Comparison of ENCODE assay signal across 8 cellular contexts in the genomic region with DNA sequence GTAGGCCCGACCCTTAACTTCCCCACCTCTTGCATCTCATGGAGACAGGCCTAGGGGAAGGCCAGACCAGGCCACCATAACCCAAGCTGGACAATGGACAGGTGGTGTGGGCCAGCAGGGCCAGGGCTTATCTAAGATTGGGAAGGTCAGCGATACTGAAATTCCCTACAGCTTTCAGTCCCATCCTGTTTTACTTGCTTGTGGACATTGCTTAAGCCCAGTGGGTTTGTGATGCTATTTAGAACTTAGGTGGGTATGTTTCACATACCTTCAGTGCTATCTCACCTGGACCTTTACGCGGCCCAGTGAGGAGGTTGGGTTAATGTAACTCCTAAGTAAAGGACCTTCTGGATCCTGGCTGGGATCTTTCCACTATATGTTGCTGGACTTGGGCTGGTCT. TPM values are rescaled to one million over a fixed set of nuclear protein-coding genes. Genes with fewer than 3 reads are reported as not detected.
DNase-seq lines count a peak whose midpoint lies in the region; ATAC-seq and TF ChIP-seq lines count a peak whose summit lies in the region.

No MANE protein-coding gene starts in this region.

- H3K27me3 Mint-ChIP-seq in H9 (ENCODE audit: low read depth), result no peaks in the 10 kb centered on the region
- peaks cover 14% of the 10 kb centered on the region for H3K27me3 Mint-ChIP-seq in activated CD4-positive, alpha-beta memory T cell treated with anti-CD3 and anti-CD28 coated beads for 36 hours

- no peak overlapping the region for H2BK12ac ChIP-seq in H9 (ENCODE audit: insufficient read length, low read depth, low read length)

- no peak overlapping the region for H2BK15ac ChIP-seq in H9 (ENCODE audit: low read depth, low read length)

- H2AK5ac ChIP-seq in H9 (ENCODE audit: insufficient read length, low read length), result no peak overlapping the region

- no peak overlapping the region for H3K23ac ChIP-seq in H9 (ENCODE audit: insufficient read length, low read depth, low read length)

- TF ChIP-seq CTCF in H9 (conservative IDR thresholded peaks at IDR 0.05) (no peak), omental fat pad (IDR thresholded peaks at IDR 0.05) (no peak)

- H3K14ac ChIP-seq in H9 (ENCODE audit: insufficient read depth, low read length), result no peak overlapping the region; the same call in 1 of the 2 replicates

- ATAC-seq in right cardiac atrium (no peak), omental fat pad (ENCODE audit: low FRiP score) (no peak), HG02885 (IDR thresholded peaks at IDR 0.05; ENCODE audit: poor library complexity, unreplicated experiment) (no peak)

- H3K9me3 Mint-ChIP-seq in H9, result no peaks in the 10 kb centered on the region
- no peaks in the 10 kb centered on the region for H3K9me3 Mint-ChIP-seq in activated CD4-positive, alpha-beta memory T cell treated with anti-CD3 and anti-CD28 coated beads for 36 hours

- H3K4me1 ChIP-seq in H9 (ENCODE audit: insufficient read depth, low read length), result peaks cover 11% of the 10 kb centered on the region; the same call in 1 of the 2 replicates
- peaks cover 18% of the 10 kb centered on the region for H3K4me1 ChIP-seq in right cardiac atrium (ENCODE audit: control insufficient read depth, insufficient read depth, low read length)
- peaks cover 48% of the 10 kb centered on the region for H3K4me1 ChIP-seq in skeletal muscle satellite cell (ENCODE audit: control insufficient read depth, insufficient read depth, low read length)

- H3K27me3 ChIP-seq in H9 (ENCODE audit: insufficient read depth, low read length) (no peaks in the 10 kb centered on the region), right cardiac atrium (ENCODE audit: control insufficient read depth, insufficient read depth) (no peaks in the 10 kb centered on the region), skeletal muscle satellite cell (ENCODE audit: control insufficient read depth, insufficient read depth, low read length) (no peaks in the 10 kb centered on the region)

- H3K56ac ChIP-seq in H9 (ENCODE audit: insufficient read length, low read depth, low read length), result no peak overlapping the region

- peak overlapping the region; percentile 96 for H3K4me2 ChIP-seq in H9 (ENCODE audit: insufficient read depth, insufficient read length, low read length)
- peak overlapping the region; percentile 99 for H3K4me2 ChIP-seq in skeletal muscle satellite cell (ENCODE audit: low read length)

- H2BK5ac ChIP-seq in H9 (ENCODE audit: insufficient read length, low read length), result no peak overlapping the region

- intact Hi-C loops in activated CD4-positive, alpha-beta memory T cell treated with anti-CD3 and anti-CD28 coated beads for 36 hours (cut with micrococcal nuclease), result loop anchor here (5.0 kb wide), 1 partner anchor 38 kb away; a partner anchor contains a TSS
- intact Hi-C loops in right cardiac atrium (cut with DNase I), result no loop called here

- H3K79me1 ChIP-seq in H9 (ENCODE audit: insufficient read depth, low read depth, low read length, poor library complexity, severe bottlenecking), result peaks cover 2% of the 10 kb centered on the region

- CTCF ChIA-PET in activated CD4-positive, alpha-beta memory T cell treated with anti-CD3 and anti-CD28 coated beads for 36 hours (lab: Charles Lee), result interaction anchor here (1.4 to 3.0 kb wide), 4 partner anchors 13 to 252 kb away, joined by 3 to 20 read pairs (median 4); a partner anchor contains a TSS

- no peak overlapping the region for H4K91ac ChIP-seq in H9 (ENCODE audit: insufficient read length, low read depth, low read length)

- no peaks in the 10 kb centered on the region for H4K20me1 ChIP-seq in H9 (ENCODE audit: control insufficient read depth, insufficient read depth, insufficient read length)

- no CpG with 5 or more reads among the region's 4 CpGs for WGBS in H9 (ENCODE audit: extremely low coverage, insufficient read length, low lambda C conversion rate)
- 75% methylated on average over 4 of the region's 4 CpGs for WGBS in right cardiac atrium

- peaks cover 63 to 64% of the 10 kb centered on the region in 2 experiments for H3K4me1 Mint-ChIP-seq in H9
- H3K4me1 Mint-ChIP-seq in activated CD4-positive, alpha-beta memory T cell treated with anti-CD3 and anti-CD28 coated beads for 36 hours (ENCODE audit: low read depth), result peaks cover 21% of the 10 kb centered on the region

- no peak overlapping the region for H3K4ac ChIP-seq in H9 (ENCODE audit: low read depth, low read length)

- H3K4me3 ChIP-seq in right cardiac atrium (ENCODE audit: low read length), result peak overlapping the region; percentile 65
- H3K4me3 ChIP-seq in skeletal muscle satellite cell (ENCODE audit: low read length), result peak overlapping the region; percentile 78

- H3K4me3 Mint-ChIP-seq in H9, result peak overlapping the region; percentile 91 to 93
- H3K4me3 Mint-ChIP-seq in activated CD4-positive, alpha-beta memory T cell treated with anti-CD3 and anti-CD28 coated beads for 36 hours, result peak overlapping the region; percentile 85

- H3K9me3 ChIP-seq in H9 (ENCODE audit: control insufficient read depth, low read depth, low read length), result no peaks in the 10 kb centered on the region
- H3K9me3 ChIP-seq in right cardiac atrium (ENCODE audit: control insufficient read depth, low read length), result no peaks in the 10 kb centered on the region
- no peaks in the 10 kb centered on the region for H3K9me3 ChIP-seq in skeletal muscle satellite cell (replicated peaks; ENCODE audit: low read length)

- peaks cover 16% of the 10 kb centered on the region for H3K23me2 ChIP-seq in H9 (ENCODE audit: insufficient read length, low read depth, low read length, poor library complexity, severe bottlenecking)

- DNase-seq in H9 (no peak), right cardiac atrium (no peak), NCI-H2029 (lab: John Stamatoyannopoulos, UW) (no peak), omental fat pad (ENCODE audit: low spot score) (no peak)
- no peak for DNase-seq in activated CD4-positive, alpha-beta memory T cell treated with anti-CD3 and anti-CD28 coated beads for 36 hours
- no peak for DNase-seq in stimulated activated CD4-positive, alpha-beta T cell treated with anti-CD3 and anti-CD28 coated beads, Interleukin-4, amount 100 ng/mL, for 24 hours

- H3K27ac Mint-ChIP-seq in H9, result peak overlapping the region in 1 of 3 experiments; percentile 99; a peak in 2 of 7 replicates
- no peak overlapping the region for H3K27ac Mint-ChIP-seq in activated CD4-positive, alpha-beta memory T cell treated with anti-CD3 and anti-CD28 coated beads for 36 hours

- H2AFZ ChIP-seq in H9 (ENCODE audit: low read length), result no peak overlapping the region

- H3K36me3 ChIP-seq in skeletal muscle satellite cell (ENCODE audit: insufficient read depth, low read length), result no peaks in the 10 kb centered on the region

- H4K8ac ChIP-seq in H9 (replicated peaks; ENCODE audit: insufficient read length, low read depth, low read length), result no peak overlapping the region

- no peak overlapping the region for H2BK20ac ChIP-seq in H9 (ENCODE audit: low read depth, low read length, poor library complexity, severe bottlenecking)

- POLR2A ChIA-PET in activated CD4-positive, alpha-beta memory T cell treated with anti-CD3 and anti-CD28 coated beads for 36 hours (lab: Charles Lee), result interaction anchor here (1.3 kb wide), 1 partner anchor 15 kb away, joined by 3 read pairs; no protein-coding TSS in a partner anchor

- no peak overlapping the region for H3T11ph ChIP-seq in H9 (ENCODE audit: low read length)

- H3K79me2 ChIP-seq in H9 (ENCODE audit: insufficient read depth, low read length), result peaks cover 38% of the 10 kb centered on the region; the same call in 1 of the 2 replicates

- peaks cover 19 to 32% (median 30%) of the 10 kb centered on the region in 3 experiments; a peak in 6 of 7 replicates for H3K36me3 Mint-ChIP-seq in H9 (ENCODE audit: insufficient read depth in 1 of 3, low read depth in 3 of 3)
- H3K36me3 Mint-ChIP-seq in activated CD4-positive, alpha-beta memory T cell treated with anti-CD3 and anti-CD28 coated beads for 36 hours, result peaks cover 2% of the 10 kb centered on the region

- H2BK120ac ChIP-seq in H9 (ENCODE audit: low read depth, low read length, poor library complexity, severe bottlenecking), result no peak overlapping the region

- H3K9ac ChIP-seq in H9 (ENCODE audit: extremely low read depth, insufficient read length, low read length), result peak overlapping the region; percentile 54
- H3K9ac ChIP-seq in skeletal muscle satellite cell (ENCODE audit: low read depth, low read length), result no peak overlapping the region

- H3K18ac ChIP-seq in H9 (ENCODE audit: insufficient read length, low read depth, low read length), result no peak overlapping the region

- no peak overlapping the region for H4K5ac ChIP-seq in H9 (ENCODE audit: insufficient read length, low read depth, low read length)

- no peak overlapping the region for H3K27ac ChIP-seq in H9 (ENCODE audit: insufficient read length, low read depth, low read length)
- peak overlapping the region; percentile 54 for H3K27ac ChIP-seq in right cardiac atrium (ENCODE audit: low read length)

RNA-seq across cellular contexts. Expression of a gene that starts 1.7 kb away (rescaled TPM):
- total RNA-seq in H9 (2021), result 316 and 322 TPM in 2 replicates
- total RNA-seq in activated CD4-positive, alpha-beta memory T cell treated with anti-CD3 and anti-CD28 coated beads for 36 hours, result 10 to 100 TPM; 58.2 to 60.8 TPM
- 10 to 100 TPM; 16.4 to 38.1 (median 31.1) TPM for total RNA-seq in right cardiac atrium
- 30.6 TPM for polyA plus RNA-seq in right cardiac atrium
- total RNA-seq in skeletal muscle satellite cell (2012; rRNA removed), result 86.9 and 305 TPM in 2 replicates
- total RNA-seq in omental fat pad, result 10 to 100 TPM in 3 of 4 donors, 1 to 10 TPM in 1; 7.8 to 40.1 (median 16.2) TPM

RNA-seq across cellular contexts. Expression of a gene that starts 13.0 kb away (rescaled TPM):
- 125 and 126 TPM in 2 replicates for total RNA-seq in H9 (2021)
- total RNA-seq in activated CD4-positive, alpha-beta memory T cell treated with anti-CD3 and anti-CD28 coated beads for 36 hours, result 10 to 100 TPM; 24.9 to 26.5 TPM
- 10 to 100 TPM; 41.3 to 45.7 (median 43.3) TPM for total RNA-seq in right cardiac atrium
- 27.6 TPM for polyA plus RNA-seq in right cardiac atrium
- 52.4 and 146 TPM in 2 replicates for total RNA-seq in skeletal muscle satellite cell (2012; rRNA removed)
- 10 to 100 TPM; 20.1 to 49.1 (median 22.0) TPM for total RNA-seq in omental fat pad

RNA-seq across cellular contexts. Expression of a gene that starts 37.1 kb away (rescaled TPM):
- 114 and 115 TPM in 2 replicates for total RNA-seq in H9 (2021)
- total RNA-seq in activated CD4-positive, alpha-beta memory T cell treated with anti-CD3 and anti-CD28 coated beads for 36 hours, result 100 to 1,000 TPM; 108 to 111 TPM
- total RNA-seq in right cardiac atrium, result 1 to 10 TPM; 4.6 to 5.4 (median 5.1) TPM
- 4.6 TPM for polyA plus RNA-seq in right cardiac atrium
- 28.4 and 30.7 TPM in 2 replicates for total RNA-seq in skeletal muscle satellite cell (2012; rRNA removed)
- 1 to 10 TPM; 4.7 to 8.9 (median 6.7) TPM for total RNA-seq in omental fat pad

RNA-seq across cellular contexts. Expression of a gene that starts 37.4 kb away (rescaled TPM):
- total RNA-seq in H9 (2021) (199 and 201 TPM in 2 replicates), right cardiac atrium (100 to 1,000 TPM; 107 to 113 (median 111) TPM), omental fat pad (10 to 100 TPM; 27.9 to 52.6 (median 43.4) TPM)
- 100 to 1,000 TPM; 191 to 192 TPM for total RNA-seq in activated CD4-positive, alpha-beta memory T cell treated with anti-CD3 and anti-CD28 coated beads for 36 hours
- 170 TPM for polyA plus RNA-seq in right cardiac atrium
- 56.5 and 69.9 TPM in 2 replicates for total RNA-seq in skeletal muscle satellite cell (2012; rRNA removed)

Comparison
In these comparisons a context has a peak if more than half of its experiments do, and no peak if none do; other contexts are left out.
1. RNA of a gene that starts 37.1 kb away (total RNA-seq): 114 to 115 TPM in H9 and 108 to 111 TPM in activated CD4-positive, alpha-beta memory T cell treated with anti-CD3 and anti-CD28 coated beads for 36 hours; 4.7 to 8.9 TPM in omental fat pad and 4.6 to 5.4 TPM in right cardiac atrium; every median in the first group is over 10 times any median in the second.